24 cellular contexts compared by ENCODE assay signal in genomic region chr17:61150686-61151299, GRCh38.
DNase-seq lines count a peak whose midpoint lies in the region; ATAC-seq, FAIRE-seq and TF ChIP-seq lines count a peak whose summit lies in the region.
"Had no signal": no experiment of that assay in that cellular context is flagged by ENCODE, and none has a peak within 500 bp of the region (broad histone marks: within the 10 kb centered on the region; RNA-seq: fewer than 3 reads in every experiment).

No MANE protein-coding gene starts in this region.

- no peak for TF ChIP-seq EP300 in GM12878 (IDR thresholded peaks at IDR 0.05; ENCODE audit: borderline replicate concordance in 1 of 2, control insufficient read depth in 1 of 2, low read depth in 2 of 2, low read length in 2 of 2)

- no peak overlapping the region for H2AFZ ChIP-seq in GM12878 (ENCODE audit: control insufficient read depth, low read depth, low read length)

- peak overlapping the region; percentile 14 for H3K27ac Mint-ChIP-seq in activated CD8-positive, alpha-beta T cell treated with anti-CD3 and anti-CD28 coated beads, Interleukin-2, amount 10 ng/mL, durations not matched to agents 7 days and 5 days
- no peak overlapping the region for H3K27ac Mint-ChIP-seq in activated CD8-positive, alpha-beta T cell treated with anti-CD3 and anti-CD28 coated beads for 36 hours
- no peak overlapping the region for H3K27ac Mint-ChIP-seq in stimulated activated effector memory CD8-positive, alpha-beta T cell treated with anti-CD3 and anti-CD28 coated beads, Interleukin-12 subunit alpha, Interleukin-12 subunit beta, amount 100 ng/mL, for 72 hours
- H3K27ac Mint-ChIP-seq: activated naive CD8-positive, alpha-beta T cell; naive thymus-derived CD8-positive, alpha-beta T cell had no signal

- H3K4me3 Mint-ChIP-seq in activated CD8-positive, alpha-beta T cell treated with anti-CD3 and anti-CD28 coated beads, Interleukin-2, amount 10 ng/mL, durations not matched to agents 7 days and 5 days: no peak overlapping the region
- H3K4me3 Mint-ChIP-seq in activated CD8-positive, alpha-beta T cell treated with anti-CD3 and anti-CD28 coated beads for 36 hours: no peak overlapping the region
- H3K4me3 Mint-ChIP-seq in stimulated activated effector memory CD8-positive, alpha-beta T cell treated with anti-CD3 and anti-CD28 coated beads, Interleukin-12 subunit alpha, Interleukin-12 subunit beta, amount 100 ng/mL, for 72 hours: no peak overlapping the region
- H3K4me3 Mint-ChIP-seq: activated naive CD8-positive, alpha-beta T cell; central memory CD8-positive, alpha-beta T cell; naive thymus-derived CD8-positive, alpha-beta T cell had no signal

- H3K4me2 ChIP-seq in GM12878 (ENCODE audit: control insufficient read depth, insufficient read depth): no peak overlapping the region
- H3K4me2 ChIP-seq: BLaER1 had no signal

- peaks cover 17% of the 10 kb centered on the region for H3K4me1 Mint-ChIP-seq in activated CD8-positive, alpha-beta T cell treated with anti-CD3 and anti-CD28 coated beads, Interleukin-2, amount 10 ng/mL, durations not matched to agents 7 days and 5 days (ENCODE audit: low read depth)
- H3K4me1 Mint-ChIP-seq in activated CD8-positive, alpha-beta T cell treated with anti-CD3 and anti-CD28 coated beads for 36 hours (ENCODE audit: low read depth): peaks cover 15% of the 10 kb centered on the region
- H3K4me1 Mint-ChIP-seq in stimulated activated effector memory CD8-positive, alpha-beta T cell treated with anti-CD3 and anti-CD28 coated beads, Interleukin-12 subunit alpha, Interleukin-12 subunit beta, amount 100 ng/mL, for 72 hours: peaks cover 13% of the 10 kb centered on the region

- H3K9me3 Mint-ChIP-seq in activated CD8-positive, alpha-beta T cell treated with anti-CD3 and anti-CD28 coated beads, Interleukin-2, amount 10 ng/mL, durations not matched to agents 7 days and 5 days (ENCODE audit: insufficient read depth): no peaks in the 10 kb centered on the region
- H3K9me3 Mint-ChIP-seq in activated CD8-positive, alpha-beta T cell treated with anti-CD3 and anti-CD28 coated beads for 36 hours: no peaks in the 10 kb centered on the region
- H3K9me3 Mint-ChIP-seq in stimulated activated effector memory CD8-positive, alpha-beta T cell treated with anti-CD3 and anti-CD28 coated beads, Interleukin-12 subunit alpha, Interleukin-12 subunit beta, amount 100 ng/mL, for 72 hours: no peaks in the 10 kb centered on the region
- H3K9me3 Mint-ChIP-seq: central memory CD8-positive, alpha-beta T cell; naive thymus-derived CD8-positive, alpha-beta T cell had no signal

- in situ Hi-C loops in GM12878 (cut with MboI): no loop called here

- no peak overlapping the region for H3K27ac ChIP-seq in GM12878 (ENCODE audit: control insufficient read depth, insufficient read depth)
- H3K27ac ChIP-seq: BLaER1, dorsolateral prefrontal cortex, upper lobe of right lung had no signal

- ATAC-seq in activated CD8-positive, alpha-beta T cell treated with anti-CD3 and anti-CD28 coated beads, Interleukin-2, amount 10 ng/mL, durations not matched to agents 7 days and 5 days: no peak
- no peak for ATAC-seq in activated CD8-positive, alpha-beta T cell treated with anti-CD3 and anti-CD28 coated beads for 36 hours
- ATAC-seq in HG03175 (IDR thresholded peaks at IDR 0.05; ENCODE audit: unreplicated experiment) (peak; percentile 66), GM12878 (peak; percentile 48)
- peak; percentile 70 for ATAC-seq in stimulated activated effector memory CD8-positive, alpha-beta T cell treated with anti-CD3 and anti-CD28 coated beads, Interleukin-12 subunit alpha, Interleukin-12 subunit beta, amount 100 ng/mL, for 72 hours
- ATAC-seq: left lobe of liver; naive thymus-derived CD8-positive, alpha-beta T cell; sciatic nerve; upper lobe of right lung had no signal

- CTCF ChIA-PET in activated CD8-positive, alpha-beta T cell treated with anti-CD3 and anti-CD28 coated beads, Interleukin-2, amount 10 ng/mL, durations not matched to agents 7 days and 5 days (lab: Charles Lee): no interaction called here
- CTCF ChIA-PET in activated CD8-positive, alpha-beta T cell treated with anti-CD3 and anti-CD28 coated beads for 36 hours (lab: Charles Lee): no interaction called here
- CTCF ChIA-PET in GM12878 (lab: Yijun Ruan, JAX): no interaction called here

- H3K9ac ChIP-seq in GM12878 (ENCODE audit: control insufficient read depth, insufficient read depth, low read length): no peak overlapping the region
- H3K9ac ChIP-seq: BLaER1 had no signal

- TF ChIP-seq CTCF in activated CD8-positive, alpha-beta T cell treated with anti-CD3 and anti-CD28 coated beads for 36 hours (IDR thresholded peaks at IDR 0.05): no peak
- no peak for TF ChIP-seq CTCF in GM12878 (IDR thresholded peaks at IDR 0.05 in 2 of 3, conservative IDR thresholded peaks at IDR 0.05 in 1 of 3; ENCODE audit: control insufficient read depth in 2 of 3, extremely low read depth in 1 of 3, insufficient read depth in 1 of 3, low read depth in 3 of 3, low read length in 3 of 3)

- no peak for DNase-seq in activated CD8-positive, alpha-beta T cell treated with anti-CD3 and anti-CD28 coated beads, Interleukin-2, amount 10 ng/mL, durations not matched to agents 7 days and 5 days
- DNase-seq in activated CD8-positive, alpha-beta T cell treated with anti-CD3 and anti-CD28 coated beads for 36 hours: no peak
- no peak for DNase-seq in GM12878 (ENCODE audit: low read depth, low spot score)
- DNase-seq in stimulated activated effector memory CD8-positive, alpha-beta T cell treated with anti-CD3 and anti-CD28 coated beads, Interleukin-12 subunit alpha, Interleukin-12 subunit beta, amount 100 ng/mL, for 72 hours (ENCODE audit: low spot score in 2 of 2): no peak
- no peak for DNase-seq in activated effector memory CD4-positive, alpha-beta T cell treated with anti-CD3 and anti-CD28 coated beads, Interleukin-2, amount 50 U/mL, for 16 hours
- DNase-seq in activated naive CD4-positive, alpha-beta T cell treated with Interleukin-2 at 50 U/mL for 16 hours: no peak
- DNase-seq in UCSD-AML1 (lab: John Stamatoyannopoulos, UW; ENCODE audit: unreplicated experiment): no peak
- DNase-seq: ACHN; Calu3; dorsolateral prefrontal cortex; EL; naive thymus-derived CD8-positive, alpha-beta T cell; NCI-H2107; NK-92 treated with Interleukin-12 subunit alpha and Interleukin-12 subunit beta, amount 100 ng/mL, for 24 hours; RPMI8226; stimulated activated CD4-positive, alpha-beta T cell treated with anti-CD3 and anti-CD28 coated beads, Interleukin-15, amount 100 ng/mL, for 24 hours; T1000; upper lobe of right lung had no signal

- H3K4me1 ChIP-seq in GM12878 (ENCODE audit: control insufficient read depth, insufficient read depth, low read length): no peaks in the 10 kb centered on the region

- no peak for TF ChIP-seq RAD21 in GM12878 (IDR thresholded peaks at IDR 0.05; ENCODE audit: insufficient read depth, low read depth, low read length)

- BruUV-seq in GM12878 (replicated peaks; lab: Mats Ljungman, UMichigan): no TSS peak

- H3K36me3 Mint-ChIP-seq in activated CD8-positive, alpha-beta T cell treated with anti-CD3 and anti-CD28 coated beads, Interleukin-2, amount 10 ng/mL, durations not matched to agents 7 days and 5 days (ENCODE audit: low read depth): no peaks in the 10 kb centered on the region
- no peaks in the 10 kb centered on the region for H3K36me3 Mint-ChIP-seq in activated CD8-positive, alpha-beta T cell treated with anti-CD3 and anti-CD28 coated beads for 36 hours (ENCODE audit: low read depth)
- no peaks in the 10 kb centered on the region for H3K36me3 Mint-ChIP-seq in stimulated activated effector memory CD8-positive, alpha-beta T cell treated with anti-CD3 and anti-CD28 coated beads, Interleukin-12 subunit alpha, Interleukin-12 subunit beta, amount 100 ng/mL, for 72 hours
- H3K36me3 Mint-ChIP-seq: activated naive CD8-positive, alpha-beta T cell; naive thymus-derived CD8-positive, alpha-beta T cell had no signal

- WGBS in GM12878 (ENCODE audit: insufficient coverage, insufficient replicate concordance, low lambda C conversion rate, missing lambda C conversion rate): 32% methylated on average over 3 of the region's 3 CpGs

- no peaks in the 10 kb centered on the region for H3K27me3 Mint-ChIP-seq in activated CD8-positive, alpha-beta T cell treated with anti-CD3 and anti-CD28 coated beads, Interleukin-2, amount 10 ng/mL, durations not matched to agents 7 days and 5 days (ENCODE audit: low read depth)
- no peaks in the 10 kb centered on the region for H3K27me3 Mint-ChIP-seq in activated CD8-positive, alpha-beta T cell treated with anti-CD3 and anti-CD28 coated beads for 36 hours
- H3K27me3 Mint-ChIP-seq: activated naive CD8-positive, alpha-beta T cell; central memory CD8-positive, alpha-beta T cell; naive thymus-derived CD8-positive, alpha-beta T cell had no signal

- no peaks in the 10 kb centered on the region for H3K27me3 ChIP-seq in GM12878 (replicated peaks in 1 of 2; ENCODE audit: control insufficient read depth in 2 of 2, insufficient read depth in 2 of 2, low read length in 1 of 2)
- H3K27me3 ChIP-seq: BLaER1, dorsolateral prefrontal cortex, upper lobe of right lung had no signal

- H3K79me2 ChIP-seq in GM12878 (ENCODE audit: control insufficient read depth, insufficient read depth, low read length): no peaks in the 10 kb centered on the region

- H4K20me1 ChIP-seq in GM12878 (ENCODE audit: control insufficient read depth, insufficient read depth): no peaks in the 10 kb centered on the region
- H4K20me1 ChIP-seq: BLaER1 had no signal

- TF ChIP-seq POLR2A in GM12878 (IDR thresholded peaks at IDR 0.05; ENCODE audit: low read depth, low read length): no peak

- SMC1A ChIA-PET in GM12878 (lab: Charles Lee; ENCODE audit: uncharacterized antibody, unreplicated experiment): no interaction called here

- no peak overlapping the region for H3K4me3 ChIP-seq in GM12878
- H3K4me3 ChIP-seq: BLaER1, dorsolateral prefrontal cortex, upper lobe of right lung had no signal

- H3K36me3 ChIP-seq in GM12878 (ENCODE audit: control insufficient read depth in 2 of 2, insufficient read depth in 2 of 2, low read length in 1 of 2): no peaks in the 10 kb centered on the region
- H3K36me3 ChIP-seq: BLaER1, upper lobe of right lung had no signal

- peak; percentile 65 for FAIRE-seq in GM12878 (lab: Jason Lieb, UNC)

- POLR2A ChIA-PET in activated CD8-positive, alpha-beta T cell treated with anti-CD3 and anti-CD28 coated beads, Interleukin-2, amount 10 ng/mL, durations not matched to agents 7 days and 5 days (lab: Charles Lee): no interaction called here
- POLR2A ChIA-PET in activated CD8-positive, alpha-beta T cell treated with anti-CD3 and anti-CD28 coated beads for 36 hours (lab: Charles Lee): interaction anchor here (0.6 kb wide), 1 partner anchor 50 kb away, joined by 4 read pairs; no protein-coding TSS in a partner anchor
- POLR2A ChIA-PET in GM12878 (lab: Charles Lee): no interaction called here

- intact Hi-C loops in activated CD8-positive, alpha-beta T cell treated with anti-CD3 and anti-CD28 coated beads for 36 hours (cut with micrococcal nuclease): no loop called here
- intact Hi-C loops in GM12878 (cut with micrococcal nuclease; ENCODE audit: unreplicated experiment): loop anchor here (10.0 kb wide), 1 partner anchor 146 kb away; no protein-coding TSS in a partner anchor

- H3K9me3 ChIP-seq in GM12878 (replicated peaks; ENCODE audit: control insufficient read depth, insufficient read depth, low read length): no peaks in the 10 kb centered on the region
- H3K9me3 ChIP-seq: BLaER1, upper lobe of right lung had no signal

- RAD21 ChIA-PET in GM12878 (lab: Charles Lee; ENCODE audit: unreplicated experiment): no interaction called here

Comparison
In these comparisons a context has a peak if more than half of its experiments do, and no peak if none do; other contexts are left out.
1. ATAC-seq: peak in HG03175 (single experiment), GM12878 (single experiment) and stimulated activated effector memory CD8-positive, alpha-beta T cell treated with anti-CD3 and anti-CD28 coated beads, Interleukin-12 subunit alpha, Interleukin-12 subunit beta, amount 100 ng/mL, for 72 hours (single experiment); none in activated CD8-positive, alpha-beta T cell treated with anti-CD3 and anti-CD28 coated beads, Interleukin-2, amount 10 ng/mL, durations not matched to agents 7 days and 5 days (single experiment) and activated CD8-positive, alpha-beta T cell treated with anti-CD3 and anti-CD28 coated beads for 36 hours (single experiment).